Comparison of ENCODE assay signal across 28 cellular contexts in the genomic region with DNA sequence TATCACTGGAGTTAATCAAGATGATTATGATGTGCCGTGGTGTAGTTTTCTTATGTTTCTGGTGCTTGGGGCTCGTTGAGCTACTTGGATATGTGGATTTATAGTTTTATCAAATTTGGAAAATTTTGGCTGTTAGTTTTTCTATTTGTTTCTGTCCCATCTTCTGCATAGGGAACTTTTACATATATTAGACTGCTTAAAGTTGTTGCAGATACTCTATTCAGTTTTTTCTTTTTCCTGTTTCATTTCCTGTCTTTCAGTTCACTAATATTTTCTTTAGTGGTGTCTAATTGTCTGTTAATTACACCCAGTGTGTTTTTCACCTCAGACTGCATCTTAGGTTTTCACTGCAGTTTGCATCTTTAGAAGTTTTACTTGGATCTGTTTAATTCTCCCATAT.
"Had no signal": no experiment of that assay in that cellular context is flagged by ENCODE, and none has a peak within 500 bp of the region (broad histone marks: within the 10 kb centered on the region; RNA-seq: fewer than 3 reads in every experiment).

No MANE protein-coding gene starts in this region.

- DNase-seq: stimulated activated CD4-positive, alpha-beta T cell treated with anti-CD3 and anti-CD28 coated beads, Interleukin-2, amount 100 ng/mL, for 48 hours; stimulated activated CD4-positive, alpha-beta T cell treated with anti-CD3 and anti-CD28 coated beads, Interleukin-4, amount 100 ng/mL, for 1 hour; stimulated activated CD4-positive, alpha-beta T cell treated with anti-CD3 and anti-CD28 coated beads, Interleukin-4, amount 100 ng/mL, for 24 hours; stimulated activated CD4-positive, alpha-beta T cell treated with anti-CD3 and anti-CD28 coated beads, Interleukin-4, amount 100 ng/mL, for 4 hours; stimulated activated CD8-positive, alpha-beta memory T cell treated with anti-CD3 and anti-CD28 coated beads, Interleukin-4, amount 100 ng/mL, for 48 hours; stimulated activated naive B cell treated with anti-CD40 and anti-IgM and Interleukin-4, amounts not matched to agents 10 μg/mL and 1 μg/mL and 100 μg/mL, for 72 hours; stimulated activated naive CD4-positive, alpha-beta T cell; stimulated activated naive CD4-positive, alpha-beta T cell treated with Interleukin-2 at 50 U/mL for 16 hours; stimulated activated naive CD8-positive, alpha-beta T cell treated with anti-CD3 and anti-CD28 coated beads, Interleukin-15, amount 100 ng/mL, for 72 hours; stimulated activated naive CD8-positive, alpha-beta T cell treated with anti-CD3 and anti-CD28 coated beads, Interleukin-15, Interleukin-2, amounts not matched to agents 100 U/mL and 50 U/mL, for 24 hours; stomach; substantia nigra; testis; thyroid gland; tibial artery; transverse colon; trophoblast cell; upper lobe of left lung; upper lobe of right lung; uterus had no signal

- H3K9me3 Mint-ChIP-seq: type B pancreatic cell had no signal

- H3K27ac Mint-ChIP-seq: stimulated activated effector memory CD8-positive, alpha-beta T cell treated with anti-CD3 and anti-CD28 coated beads, Interleukin-12 subunit alpha, Interleukin-12 subunit beta, amount 100 ng/mL, for 72 hours; stimulated activated memory B cell treated with anti-CD40 and anti-IgM and Interleukin-4, amounts not matched to agents 10 μg/mL and 1 μg/mL and 100 μg/mL, for 72 hours; stimulated activated naive B cell treated with anti-CD40 and anti-IgM and Interleukin-4, amounts not matched to agents 10 μg/mL and 1 μg/mL and 100 μg/mL, for 72 hours; stimulated activated naive CD8-positive, alpha-beta T cell treated with anti-CD3 and anti-CD28 coated beads, Interleukin-15, Interleukin-2, amounts not matched to agents 100 ng/mL and 50 ng/mL, for 24 hours; type B pancreatic cell had no signal

- H3K27me3 Mint-ChIP-seq: stimulated activated naive B cell treated with anti-CD40 and anti-IgM and Interleukin-4, amounts not matched to agents 10 μg/mL and 1 μg/mL and 100 μg/mL, for 72 hours; stimulated activated naive CD8-positive, alpha-beta T cell treated with anti-CD3 and anti-CD28 coated beads, Interleukin-15, amount 100 ng/mL, for 72 hours had no signal

- H3K27me3 ChIP-seq: stomach, suprapubic skin, testis, thyroid gland, tibial artery, tibial nerve, transverse colon, upper lobe of left lung, upper lobe of right lung, uterus, vagina had no signal

- H3K36me3 Mint-ChIP-seq: stimulated activated effector memory CD8-positive, alpha-beta T cell treated with anti-CD3 and anti-CD28 coated beads, Interleukin-12 subunit alpha, Interleukin-12 subunit beta, amount 100 ng/mL, for 72 hours; stimulated activated memory B cell treated with anti-CD40 and anti-IgM and Interleukin-4, amounts not matched to agents 10 μg/mL and 1 μg/mL and 100 μg/mL, for 72 hours; stimulated activated naive B cell treated with anti-CD40 and anti-IgM and Interleukin-4, amounts not matched to agents 10 μg/mL and 1 μg/mL and 100 μg/mL, for 72 hours; type B pancreatic cell had no signal

- H3K36me3 ChIP-seq: stomach, suprapubic skin, thoracic aorta, thyroid gland, tibial artery, tibial nerve, transverse colon, upper lobe of left lung, upper lobe of right lung, uterus, vagina had no signal

- ATAC-seq: stimulated activated effector memory CD8-positive, alpha-beta T cell treated with anti-CD3 and anti-CD28 coated beads, Interleukin-12 subunit alpha, Interleukin-12 subunit beta, amount 100 ng/mL, for 72 hours; stimulated activated memory B cell treated with anti-CD40 and anti-IgM and Interleukin-4, amounts not matched to agents 10 μg/mL and 1 μg/mL and 100 μg/mL, for 72 hours; stimulated activated naive B cell treated with anti-CD40 and anti-IgM and Interleukin-4, amounts not matched to agents 10 μg/mL and 1 μg/mL and 100 μg/mL, for 72 hours; stimulated activated naive CD8-positive, alpha-beta T cell treated with anti-CD3 and anti-CD28 coated beads, Interleukin-15, amount 100 ng/mL, for 72 hours; stimulated activated naive CD8-positive, alpha-beta T cell treated with anti-CD3 and anti-CD28 coated beads, Interleukin-15, Interleukin-2, amounts not matched to agents 100 U/mL and 50 U/mL, for 24 hours; upper lobe of right lung had no signal

- H3K27ac ChIP-seq: stomach, suprapubic skin, testis, thoracic aorta, thyroid gland, tibial artery, tibial nerve, transverse colon, upper lobe of left lung, upper lobe of right lung, uterus, vagina had no signal

- H3K4me1 Mint-ChIP-seq: stimulated activated effector memory CD8-positive, alpha-beta T cell treated with anti-CD3 and anti-CD28 coated beads, Interleukin-12 subunit alpha, Interleukin-12 subunit beta, amount 100 ng/mL, for 72 hours; stimulated activated memory B cell treated with anti-CD40 and anti-IgM and Interleukin-4, amounts not matched to agents 10 μg/mL and 1 μg/mL and 100 μg/mL, for 72 hours; stimulated activated naive B cell treated with anti-CD40 and anti-IgM and Interleukin-4, amounts not matched to agents 10 μg/mL and 1 μg/mL and 100 μg/mL, for 72 hours; stimulated activated naive CD8-positive, alpha-beta T cell treated with anti-CD3 and anti-CD28 coated beads, Interleukin-15, amount 100 ng/mL, for 72 hours had no signal

- H3K9me3 ChIP-seq: testis, thyroid gland, upper lobe of right lung, vagina had no signal

- H3K4me3 Mint-ChIP-seq: stimulated activated effector memory CD8-positive, alpha-beta T cell treated with anti-CD3 and anti-CD28 coated beads, Interleukin-12 subunit alpha, Interleukin-12 subunit beta, amount 100 ng/mL, for 72 hours; stimulated activated memory B cell treated with anti-CD40 and anti-IgM and Interleukin-4, amounts not matched to agents 10 μg/mL and 1 μg/mL and 100 μg/mL, for 72 hours; stimulated activated naive B cell treated with anti-CD40 and anti-IgM and Interleukin-4, amounts not matched to agents 10 μg/mL and 1 μg/mL and 100 μg/mL, for 72 hours; stimulated activated naive CD8-positive, alpha-beta T cell treated with anti-CD3 and anti-CD28 coated beads, Interleukin-15, amount 100 ng/mL, for 72 hours; stimulated activated naive CD8-positive, alpha-beta T cell treated with anti-CD3 and anti-CD28 coated beads, Interleukin-15, Interleukin-2, amounts not matched to agents 100 ng/mL and 50 ng/mL, for 24 hours; type B pancreatic cell had no signal

- H3K4me1 ChIP-seq: stomach, suprapubic skin, testis, thyroid gland, tibial artery, tibial nerve, transverse colon, upper lobe of left lung, upper lobe of right lung, uterus, vagina had no signal

- H3K4me3 ChIP-seq: stomach, suprapubic skin, testis, thoracic aorta, thyroid gland, tibial artery, tibial nerve, transverse colon, upper lobe of left lung, upper lobe of right lung, uterus, vagina had no signal
